In genomic region chr2:231181848-231182247, GRCh38 we compare ENCODE assay signal across 1 cellular context.
TF ChIP-seq lines count a peak whose summit lies in the region.

No MANE protein-coding gene starts in this region.

TF ChIP-seq in K562, 482 proteins besides CTCF, POLR2A, EP300 and RAD21 (continued from another document):
- TF ChIP-seq ZBTB34 (CRISPR knock-in tag; IDR thresholded peaks at IDR 0.05) (no peak), KLF1 (tag; IDR thresholded peaks at IDR 0.05) (no peak), BACH1 (tag; IDR thresholded peaks at IDR 0.05) (0 out of 2 replicates have a peak, but pooled peaks have one; percentile 18), ZBTB26 (CRISPR knock-in tag; IDR thresholded peaks at IDR 0.05) (no peak), NFATC3 (IDR thresholded peaks at IDR 0.05) (no peak), ZNF407 (IDR thresholded peaks at IDR 0.05; ENCODE audit: low read depth) (no peak), POLR3A (IDR thresholded peaks at IDR 0.05; ENCODE audit: borderline replicate concordance, extremely low read depth, insufficient read depth, insufficient read length) (no peak), HEY1 (CRISPR knock-in tag; IDR thresholded peaks at IDR 0.05; ENCODE audit: borderline replicate concordance) (no peak), KDM5B (IDR thresholded peaks at IDR 0.05; ENCODE audit: insufficient replicate concordance, low read depth, low read length) (no peak), NCOA1 (IDR thresholded peaks at IDR 0.05; ENCODE audit: low read depth) (no peak), CTCFL (IDR thresholded peaks at IDR 0.05; ENCODE audit: borderline replicate concordance, insufficient read depth, low read depth, low read length, poor library complexity, severe bottlenecking) (no peak), BHLHE40 (IDR thresholded peaks at IDR 0.05; ENCODE audit: low read length) (peak; percentile 41; the same call in 1 of the 2 replicates), SMAD4 (CRISPR knock-in tag; conservative IDR thresholded peaks at IDR 0.05) (peak; percentile 60), BCL6 (CRISPR knock-in tag; IDR thresholded peaks at IDR 0.05) (no peak), FOSL1 (tag; conservative IDR thresholded peaks at IDR 0.05) (peak; percentile 74), ZNF655 (CRISPR knock-in tag; IDR thresholded peaks at IDR 0.05) (no peak), CREB3 (tag; conservative IDR thresholded peaks at IDR 0.05; ENCODE audit: low read depth) (peak; percentile 77), THRA (IDR thresholded peaks at IDR 0.05) (peak; percentile 89), L3MBTL2 (IDR thresholded peaks at IDR 0.05) (peak; percentile 85), ATF1 (CRISPR knock-in tag; IDR thresholded peaks at IDR 0.05) (no peak), ATF1 (tag; IDR thresholded peaks at IDR 0.05) (0 out of 2 replicates have a peak, but pooled peaks have one; percentile 15), TAF15 (IDR thresholded peaks at IDR 0.05; ENCODE audit: low read depth, low read length) (no peak), ZNF121 (CRISPR knock-in tag; conservative IDR thresholded peaks at IDR 0.05) (peak; percentile 22; the same call in 1 of the 2 replicates), MXI1 (IDR thresholded peaks at IDR 0.05; ENCODE audit: low read depth, low read length) (no peak), MXD1 (CRISPR knock-in tag; IDR thresholded peaks at IDR 0.05; ENCODE audit: borderline replicate concordance, poor library complexity, severe bottlenecking) (no peak), ZFP30 (CRISPR knock-in tag; IDR thresholded peaks at IDR 0.05; ENCODE audit: borderline replicate concordance) (no peak), CHD1 (IDR thresholded peaks at IDR 0.05; ENCODE audit: low read length) (no peak), ARID4B (CRISPR knock-in tag; IDR thresholded peaks at IDR 0.05) (no peak), MAFG (tag; conservative IDR thresholded peaks at IDR 0.05) (peak; percentile 46; the same call in 1 of the 2 replicates)
